1 cellular context compared by ENCODE assay signal in the genomic region with DNA sequence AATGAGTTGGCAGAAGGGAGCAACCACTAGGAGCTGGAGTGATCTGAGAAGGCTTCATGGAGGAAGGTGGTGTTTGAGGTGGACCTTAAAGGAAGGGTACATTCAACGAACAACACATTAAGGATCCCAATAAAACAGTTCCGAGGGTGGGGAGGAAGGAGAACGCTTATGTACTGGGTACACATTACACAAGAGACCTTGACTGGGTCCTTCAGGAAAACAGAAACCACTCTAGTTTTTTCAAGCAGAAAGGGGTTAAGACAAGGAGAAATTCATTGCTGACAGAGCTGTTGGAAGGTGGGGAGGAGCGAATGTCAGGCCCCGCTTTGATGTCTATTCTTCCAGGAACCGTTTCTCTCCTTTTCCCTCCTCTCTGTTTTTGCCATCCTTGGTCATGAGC.
TF ChIP-seq lines count a peak whose summit lies in the region.

No MANE protein-coding gene starts in this region.

TF ChIP-seq in HepG2, 621 proteins besides CTCF, POLR2A, EP300 and RAD21:
- TF ChIP-seq, protein P1, sequence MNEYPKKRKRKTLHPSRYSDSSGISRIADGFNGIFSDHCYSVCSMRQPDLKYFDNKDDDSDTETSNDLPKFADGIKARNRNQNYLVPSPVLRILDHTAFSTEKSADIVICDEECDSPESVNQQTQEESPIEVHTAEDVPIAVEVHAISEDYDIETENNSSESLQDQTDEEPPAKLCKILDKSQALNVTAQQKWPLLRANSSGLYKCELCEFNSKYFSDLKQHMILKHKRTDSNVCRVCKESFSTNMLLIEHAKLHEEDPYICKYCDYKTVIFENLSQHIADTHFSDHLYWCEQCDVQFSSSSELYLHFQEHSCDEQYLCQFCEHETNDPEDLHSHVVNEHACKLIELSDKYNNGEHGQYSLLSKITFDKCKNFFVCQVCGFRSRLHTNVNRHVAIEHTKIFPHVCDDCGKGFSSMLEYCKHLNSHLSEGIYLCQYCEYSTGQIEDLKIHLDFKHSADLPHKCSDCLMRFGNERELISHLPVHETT (CRISPR knock-in tag; conservative IDR thresholded peaks at IDR 0.05): no peak
- no peak for TF ChIP-seq MED8 (CRISPR knock-in tag; IDR thresholded peaks at IDR 0.05; ENCODE audit: insufficient replicate concordance)
- no peak for TF ChIP-seq CC2D1A (CRISPR knock-in tag; IDR thresholded peaks at IDR 0.05)
- TF ChIP-seq MTA3 (CRISPR knock-in tag; IDR thresholded peaks at IDR 0.05): no peak
- no peak for TF ChIP-seq ZNF761 (CRISPR knock-in tag; conservative IDR thresholded peaks at IDR 0.05)
- TF ChIP-seq ONECUT2 (CRISPR knock-in tag; IDR thresholded peaks at IDR 0.05): no peak
- TF ChIP-seq ZBTB20 (CRISPR knock-in tag; IDR thresholded peaks at IDR 0.05; ENCODE audit: borderline replicate concordance, low read depth): no peak
- no peak for TF ChIP-seq ZNF562 (CRISPR knock-in tag; IDR thresholded peaks at IDR 0.05; ENCODE audit: borderline replicate concordance)
TF ChIP-seq in HepG2: peak in this region for 0.
